Comparison of ENCODE assay signal across 1 cellular context in genomic region chr6:157322792-157323113, GRCh38.
TF ChIP-seq lines count a peak whose summit lies in the region.

No MANE protein-coding gene starts in this region.

TF ChIP-seq in HepG2, 621 proteins besides CTCF, POLR2A, EP300 and RAD21:
- TF ChIP-seq HNRNPH1 (optimal IDR thresholded peaks at IDR 0.05; ENCODE audit: low read depth, low read length): no peak
- no peak for TF ChIP-seq ZNF816 (CRISPR knock-in tag; IDR thresholded peaks at IDR 0.05; ENCODE audit: borderline replicate concordance)
- TF ChIP-seq ZNF598 (CRISPR knock-in tag; IDR thresholded peaks at IDR 0.05; ENCODE audit: borderline replicate concordance): no peak
- TF ChIP-seq ZNF652 (CRISPR knock-in tag; IDR thresholded peaks at IDR 0.05; ENCODE audit: borderline replicate concordance, low read depth): no peak
- TF ChIP-seq ZNF549 (CRISPR knock-in tag; IDR thresholded peaks at IDR 0.05): no peak
- TF ChIP-seq PHF5A (CRISPR knock-in tag; IDR thresholded peaks at IDR 0.05; ENCODE audit: low read depth, unreplicated experiment): no peak
- no peak for TF ChIP-seq BCL6 (CRISPR knock-in tag; IDR thresholded peaks at IDR 0.05)
- TF ChIP-seq ZNF230 (CRISPR knock-in tag; IDR thresholded peaks at IDR 0.05): no peak
- TF ChIP-seq ZNF256 (CRISPR knock-in tag; conservative IDR thresholded peaks at IDR 0.05): no peak
- 0 out of 2 replicates have a peak, but pooled peaks have one; percentile 20 for TF ChIP-seq PRMT3 (CRISPR knock-in tag; IDR thresholded peaks at IDR 0.05; ENCODE audit: borderline replicate concordance, low read depth)
- TF ChIP-seq PLRG1 (conservative IDR thresholded peaks at IDR 0.05): no peak
- no peak for TF ChIP-seq CREM (IDR thresholded peaks at IDR 0.05)
- TF ChIP-seq CREM (CRISPR knock-in tag; IDR thresholded peaks at IDR 0.05): no peak
- TF ChIP-seq SNAPC2 (CRISPR knock-in tag; IDR thresholded peaks at IDR 0.05): 0 out of 2 replicates have a peak, but pooled peaks have one; percentile 13
